26 cellular contexts compared by ENCODE assay signal in the genomic region with DNA sequence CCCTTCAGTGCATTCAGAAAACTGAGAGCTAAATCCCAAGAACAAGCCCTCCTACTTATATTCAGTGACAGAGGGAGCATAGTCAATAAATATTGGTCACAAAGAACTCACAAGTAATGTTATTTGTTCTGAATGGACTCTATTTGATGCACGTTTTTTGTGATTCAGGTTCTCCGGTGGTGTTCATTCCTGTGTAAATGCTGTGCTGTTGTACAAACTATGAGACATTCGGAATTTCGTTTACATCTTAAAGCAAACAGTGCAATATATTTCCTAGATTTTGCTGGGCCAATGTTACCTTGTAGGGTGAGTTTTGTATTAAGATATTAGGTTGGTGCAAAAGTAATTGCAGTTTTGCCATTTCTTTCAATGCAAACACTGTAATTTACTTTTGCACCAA.
A peak's percentile ranks its signal among the peaks of the same experiment; 100 is the strongest.
DNase-seq lines count a peak whose midpoint lies in the region; FAIRE-seq and TF ChIP-seq lines count a peak whose summit lies in the region.
"Had no signal": no experiment of that assay in that cellular context is flagged by ENCODE, and none has a peak within 500 bp of the region (broad histone marks: within the 10 kb centered on the region; RNA-seq: fewer than 3 reads in every experiment).

No MANE protein-coding gene starts in this region.

- no peak overlapping the region for H2BK120ac ChIP-seq in mesendoderm (ENCODE audit: low read depth, low read length)

- H2BK15ac ChIP-seq in mesendoderm (replicated peaks; ENCODE audit: low read depth), result no peak overlapping the region

- no peaks in the 10 kb centered on the region for H3K79me2 ChIP-seq in mesendoderm (ENCODE audit: control insufficient read depth, insufficient read depth, low read length)

- no peaks in the 10 kb centered on the region for H3K36me3 Mint-ChIP-seq in progenitor cell of endocrine pancreas (ENCODE audit: insufficient read depth)
- H3K36me3 Mint-ChIP-seq: CD4-positive, CD25-positive, alpha-beta regulatory T cell had no signal

- no peak overlapping the region for H3K27ac Mint-ChIP-seq in progenitor cell of endocrine pancreas
- H3K27ac Mint-ChIP-seq: CD14-positive monocyte; CD4-positive, alpha-beta memory T cell; CD4-positive, CD25-positive, alpha-beta regulatory T cell; CD8-positive, alpha-beta memory T cell had no signal

- H3K4me2 ChIP-seq in mesendoderm (ENCODE audit: low read length), result no peak overlapping the region
- H3K4me2 ChIP-seq: BLaER1 had no signal

- no peak for DNase-seq in H54 (ENCODE audit: insufficient read length, low spot score)
- DNase-seq in mesendoderm, result no peak
- no peak for DNase-seq in NCI-H524 (lab: John Stamatoyannopoulos, UW)
- DNase-seq in progenitor cell of endocrine pancreas (ENCODE audit: low spot score, unreplicated experiment), result no peak
- DNase-seq in NCI-H1105 treated with DMSO at 0.1 percent for 48 hours (lab: John Stamatoyannopoulos, UW), result no peak
- DNase-seq: 8988T; ACHN; BE2C; C1 segment of cervical spinal cord; CD4-positive, alpha-beta memory T cell; CD4-positive, CD25-positive, alpha-beta regulatory T cell; CD8-positive, alpha-beta memory T cell; COR-L47; DMS 273 treated with DMSO at 0.1 percent for 48 hours; DMS153; DMS53; DMS79; DND-41; EL; GDM1 had no signal

- TF ChIP-seq POLR2A in H54 (IDR thresholded peaks at IDR 0.05; ENCODE audit: low read depth, low read length), result no peak

- no peak overlapping the region for H3K18ac ChIP-seq in mesendoderm (ENCODE audit: low read length)

- no peak overlapping the region for H3K27ac ChIP-seq in mesendoderm (ENCODE audit: low read depth, low read length)
- H3K27ac ChIP-seq: BLaER1 had no signal

- peak overlapping the region; percentile 56 for H4K8ac ChIP-seq in mesendoderm (ENCODE audit: low read depth, low read length)

- H2AK5ac ChIP-seq in mesendoderm (ENCODE audit: low read length), result no peak overlapping the region

- H3K4me1 ChIP-seq in mesendoderm (ENCODE audit: control insufficient read depth, low read depth, low read length), result no peaks in the 10 kb centered on the region
- H3K4me1 ChIP-seq: BE2C, BLaER1 had no signal

- H3K9me3 Mint-ChIP-seq in progenitor cell of endocrine pancreas (ENCODE audit: low read depth), result peaks cover under 1% of the 10 kb centered on the region

- H3K23ac ChIP-seq in mesendoderm (ENCODE audit: low read length), result no peak overlapping the region

- no peak for TF ChIP-seq CTCF in progenitor cell of endocrine pancreas (IDR thresholded peaks at IDR 0.05; ENCODE audit: unreplicated experiment)

- no CpG with 5 or more reads among the region's 4 CpGs for WGBS in mesendoderm (ENCODE audit: extremely low coverage, insufficient coverage, low lambda C conversion rate)

- H3K36me3 ChIP-seq in mesendoderm (ENCODE audit: control insufficient read depth, insufficient read depth, low read length), result no peaks in the 10 kb centered on the region
- H3K36me3 ChIP-seq: BE2C, BLaER1 had no signal

- H3K4me1 Mint-ChIP-seq in progenitor cell of endocrine pancreas (ENCODE audit: low read depth), result peaks cover 8% of the 10 kb centered on the region
- H3K4me1 Mint-ChIP-seq: CD14-positive monocyte; CD8-positive, alpha-beta memory T cell had no signal

- H3K4ac ChIP-seq in mesendoderm (ENCODE audit: low read depth, low read length), result no peak overlapping the region

- H3K27me3 ChIP-seq in mesendoderm (ENCODE audit: insufficient read depth, low read length, poor library complexity), result no peaks in the 10 kb centered on the region
- H3K27me3 ChIP-seq: BE2C, BLaER1 had no signal

- FAIRE-seq in H54 (lab: Jason Lieb, UNC), result peak; percentile 15
- FAIRE-seq: A204.1, GM12878, GM12892, GM18507 had no signal

- H3K56ac ChIP-seq in mesendoderm (ENCODE audit: low read length), result no peak overlapping the region

- H3K9ac ChIP-seq in mesendoderm (ENCODE audit: low read length), result no peak overlapping the region
- H3K9ac ChIP-seq: BLaER1 had no signal

- H4K5ac ChIP-seq in mesendoderm (ENCODE audit: low read length), result no peak overlapping the region

- H3K79me1 ChIP-seq in mesendoderm (ENCODE audit: low read length), result no peaks in the 10 kb centered on the region

- no peaks in the 10 kb centered on the region for H3K27me3 Mint-ChIP-seq in progenitor cell of endocrine pancreas
- H3K27me3 Mint-ChIP-seq: CD4-positive, alpha-beta memory T cell; CD8-positive, alpha-beta memory T cell had no signal

- H3K4me3 Mint-ChIP-seq in progenitor cell of endocrine pancreas (ENCODE audit: low read depth), result no peak overlapping the region
- H3K4me3 Mint-ChIP-seq: CD14-positive monocyte; CD4-positive, alpha-beta memory T cell; CD4-positive, CD25-positive, alpha-beta regulatory T cell; CD8-positive, alpha-beta memory T cell had no signal

- H2BK5ac ChIP-seq in mesendoderm (ENCODE audit: low read length), result no peak overlapping the region

- no peak overlapping the region for H3K4me3 ChIP-seq in mesendoderm (ENCODE audit: low read length)
- H3K4me3 ChIP-seq: BLaER1, GM12878 had no signal
